In the genomic region with DNA sequence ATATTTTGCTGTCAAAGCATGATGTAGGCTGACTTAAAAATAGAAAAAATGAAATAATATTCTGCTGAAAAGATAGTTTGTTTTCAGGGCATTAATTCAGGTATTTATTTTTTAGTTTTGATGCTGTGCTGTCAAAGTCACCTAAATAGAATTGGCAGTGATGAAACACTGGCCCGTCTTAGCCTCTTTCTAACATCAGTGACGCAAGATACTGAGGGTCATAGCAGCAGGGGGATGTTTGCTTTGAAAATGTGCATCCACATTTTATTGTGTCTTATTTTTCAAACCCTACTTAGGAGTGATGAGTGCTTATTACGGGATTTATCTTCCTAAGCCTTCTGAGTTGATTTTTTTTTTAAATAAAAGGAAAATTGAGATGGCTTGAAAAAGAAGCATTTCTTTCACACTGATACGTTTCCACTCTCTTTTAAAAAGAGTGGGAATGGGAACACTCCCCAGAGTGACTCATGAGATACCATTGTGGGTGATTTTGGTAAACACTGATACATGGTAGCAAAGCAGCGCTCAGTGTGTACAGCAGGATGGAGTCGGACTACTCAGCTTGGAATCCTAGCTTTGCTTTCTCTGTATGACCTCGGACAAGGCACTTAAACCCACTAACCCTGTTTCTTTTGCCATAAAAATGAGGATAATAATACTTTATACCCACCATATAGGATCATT, we compare ENCODE assay signal across 14 cellular contexts.
DNase-seq lines count a peak whose midpoint lies in the region; ATAC-seq and TF ChIP-seq lines count a peak whose summit lies in the region.
"Had no signal": no experiment of that assay in that cellular context is flagged by ENCODE, and none has a peak within 500 bp of the region (broad histone marks: within the 10 kb centered on the region; RNA-seq: fewer than 3 reads in every experiment).

No MANE protein-coding gene starts in this region.

- peaks cover 5% of the 10 kb centered on the region for H3K36me3 Mint-ChIP-seq in activated CD4-positive, alpha-beta T cell treated with anti-CD3 and anti-CD28 coated beads, Interleukin-2, amount 10 ng/mL, durations not matched to agents 24 days and 14 days (ENCODE audit: low read depth)
- no peaks in the 10 kb centered on the region for H3K36me3 Mint-ChIP-seq in activated T-helper 1 cell treated with anti-CD3 and anti-CD28 coated beads, Interleukin-12 subunit alpha, Interleukin-12 subunit beta, Interleukin-2, Interleukin-4 antibody, amounts not matched to agents 30 ng/mL and 10 ng/mL and 1 ng/mL, durations not matched to agents 14 hours and 24 hours and 36 hours (ENCODE audit: low read depth)
- H3K36me3 Mint-ChIP-seq: natural killer cell had no signal

- H3K27me3 ChIP-seq in neuronal stem cell (ENCODE audit: control insufficient read depth in 3 of 3, insufficient read depth in 3 of 3, low read depth in 1 of 3, low read length in 3 of 3), result no peaks in the 10 kb centered on the region
- H3K27me3 ChIP-seq: ascending aorta had no signal

- no peak overlapping the region for H2AFZ ChIP-seq in neuronal stem cell (ENCODE audit: low read length)

- no peak overlapping the region for H3K27ac Mint-ChIP-seq in activated CD4-positive, alpha-beta T cell treated with anti-CD3 and anti-CD28 coated beads, Interleukin-2, amount 10 ng/mL, durations not matched to agents 24 days and 14 days
- no peak overlapping the region for H3K27ac Mint-ChIP-seq in activated T-helper 1 cell treated with anti-CD3 and anti-CD28 coated beads, Interleukin-12 subunit alpha, Interleukin-12 subunit beta, Interleukin-2, Interleukin-4 antibody, amounts not matched to agents 30 ng/mL and 10 ng/mL and 1 ng/mL, durations not matched to agents 14 hours and 24 hours and 36 hours
- H3K27ac Mint-ChIP-seq: natural killer cell had no signal

- no peak overlapping the region for H2BK15ac ChIP-seq in neuronal stem cell (ENCODE audit: low read length)

- H4K91ac ChIP-seq in neuronal stem cell (ENCODE audit: low read depth, low read length, poor library complexity), result no peak overlapping the region

- H2BK12ac ChIP-seq in neuronal stem cell (ENCODE audit: low read length), result no peak overlapping the region

- no peaks in the 10 kb centered on the region for H3K27me3 Mint-ChIP-seq in activated CD4-positive, alpha-beta T cell treated with anti-CD3 and anti-CD28 coated beads, Interleukin-2, amount 10 ng/mL, durations not matched to agents 24 days and 14 days
- H3K27me3 Mint-ChIP-seq in activated T-helper 1 cell treated with anti-CD3 and anti-CD28 coated beads, Interleukin-12 subunit alpha, Interleukin-12 subunit beta, Interleukin-2, Interleukin-4 antibody, amounts not matched to agents 30 ng/mL and 10 ng/mL and 1 ng/mL, durations not matched to agents 14 hours and 24 hours and 36 hours (ENCODE audit: insufficient read depth), result no peaks in the 10 kb centered on the region

- H2BK120ac ChIP-seq in neuronal stem cell (ENCODE audit: low read depth, low read length), result no peak overlapping the region

- H3K4me3 ChIP-seq in AG04449 (ENCODE audit: low read depth, low read length) (no peak overlapping the region), coronary artery (no peak overlapping the region), neuronal stem cell (ENCODE audit: low read length in 2 of 2) (no peak overlapping the region)
- H3K4me3 ChIP-seq: ascending aorta had no signal

- H3K4ac ChIP-seq in neuronal stem cell (ENCODE audit: low read length), result no peak overlapping the region

- no peak overlapping the region for H2BK5ac ChIP-seq in neuronal stem cell (ENCODE audit: low read length)

- H3K4me3 Mint-ChIP-seq in activated CD4-positive, alpha-beta T cell treated with anti-CD3 and anti-CD28 coated beads, Interleukin-2, amount 10 ng/mL, durations not matched to agents 24 days and 14 days, result no peak overlapping the region
- H3K4me3 Mint-ChIP-seq in activated T-helper 1 cell treated with anti-CD3 and anti-CD28 coated beads, Interleukin-12 subunit alpha, Interleukin-12 subunit beta, Interleukin-2, Interleukin-4 antibody, amounts not matched to agents 30 ng/mL and 10 ng/mL and 1 ng/mL, durations not matched to agents 14 hours and 24 hours and 36 hours, result no peak overlapping the region
- H3K4me3 Mint-ChIP-seq: natural killer cell had no signal

- DNase-seq in AG04449 (ENCODE audit: low read depth, low spot score), result peak; percentile 46
- DNase-seq in LHCN-M2 (ENCODE audit: low read depth), result peak; percentile 75
- DNase-seq in coronary artery (ENCODE audit: low spot score), result no peak
- DNase-seq in iris pigment epithelial cell (ENCODE audit: low read depth), result peak; percentile 89
- no peak for DNase-seq in activated CD4-positive, alpha-beta T cell treated with anti-CD3 and anti-CD28 coated beads, Interleukin-2, amount 10 ng/mL, durations not matched to agents 24 days and 14 days
- DNase-seq in activated T-helper 1 cell treated with anti-CD3 and anti-CD28 coated beads, Interleukin-12 subunit alpha, Interleukin-12 subunit beta, Interleukin-2, Interleukin-4 antibody, amounts not matched to agents 30 ng/mL and 10 ng/mL and 1 ng/mL, durations not matched to agents 14 hours and 24 hours and 36 hours (ENCODE audit: low spot score), result no peak
- no peak for DNase-seq in neuronal stem cell (ENCODE audit: low spot score)
- DNase-seq: activated CD8-positive, alpha-beta memory T cell treated with anti-CD3 and anti-CD28 coated beads, Interleukin-2, amount 50 U/mL, for 4 hours; MV-4-11; natural killer cell; NCI-H2227 treated with DMSO at 0.1 percent for 48 hours; stimulated activated CD4-positive, alpha-beta T cell treated with anti-CD3 and anti-CD28 coated beads, Interleukin-12 subunit alpha, Interleukin-12 subunit beta, amount 100 ng/mL, for 4 hours had no signal

- CTCF ChIA-PET in AG04449 (lab: Yijun Ruan, JAX), result interaction anchor here (0.7 to 1.7 kb wide), 3 partner anchors 163 to 232 kb away, joined by 3 to 10 read pairs (median 4); no protein-coding TSS in a partner anchor

- H3K9me3 ChIP-seq in neuronal stem cell (replicated peaks in 1 of 2; ENCODE audit: control insufficient read depth in 2 of 2, insufficient read depth in 1 of 2, low read depth in 1 of 2, low read length in 2 of 2), result no peaks in the 10 kb centered on the region
- H3K9me3 ChIP-seq: ascending aorta had no signal

- intact Hi-C loops in activated CD4-positive, alpha-beta T cell treated with anti-CD3 and anti-CD28 coated beads, Interleukin-2, amount 10 ng/mL, durations not matched to agents 24 days and 14 days (cut with micrococcal nuclease), result no loop called here
- intact Hi-C loops in activated T-helper 1 cell treated with anti-CD3 and anti-CD28 coated beads, Interleukin-12 subunit alpha, Interleukin-12 subunit beta, Interleukin-2, Interleukin-4 antibody, amounts not matched to agents 30 ng/mL and 10 ng/mL and 1 ng/mL, durations not matched to agents 14 hours and 24 hours and 36 hours (cut with micrococcal nuclease), result no loop called here

- no peaks in the 10 kb centered on the region for H3K36me3 ChIP-seq in neuronal stem cell (replicated peaks in 1 of 2; ENCODE audit: control insufficient read depth in 2 of 2, insufficient read depth in 2 of 2, low read length in 2 of 2)
- H3K36me3 ChIP-seq: ascending aorta had no signal

- H3K23ac ChIP-seq in neuronal stem cell (ENCODE audit: low read depth, low read length, poor library complexity), result no peak overlapping the region

- H3K4me2 ChIP-seq in neuronal stem cell (ENCODE audit: insufficient read depth, low read length, poor library complexity, severe bottlenecking), result no peak overlapping the region

- H4K8ac ChIP-seq in neuronal stem cell (ENCODE audit: low read depth, low read length), result no peak overlapping the region

- no peak for ATAC-seq in HG02970 (IDR thresholded peaks at IDR 0.05; ENCODE audit: low FRiP score, unreplicated experiment)
- ATAC-seq: natural killer cell had no signal

- H3K18ac ChIP-seq in neuronal stem cell (ENCODE audit: low read length), result no peak overlapping the region

- no peak overlapping the region for H2AK5ac ChIP-seq in neuronal stem cell (ENCODE audit: low read depth, low read length)

- H3K27ac ChIP-seq in coronary artery (peak overlapping the region; percentile 13 to 58), neuronal stem cell (replicated peaks; ENCODE audit: low read length) (no peak overlapping the region)
- H3K27ac ChIP-seq: ascending aorta had no signal

- H3K9ac ChIP-seq in neuronal stem cell (ENCODE audit: low read depth, low read length, poor library complexity), result no peak overlapping the region

- TF ChIP-seq CTCF in AG04449 (IDR thresholded peaks at IDR 0.05; ENCODE audit: insufficient read depth, low read length, missing control alignments) (no peak), coronary artery (IDR thresholded peaks at IDR 0.05) (no peak)

- WGBS in neuronal stem cell (ENCODE audit: extremely low coverage in 2 of 2, insufficient read length in 2 of 2, insufficient replicate concordance in 1 of 2), 2 donors, result no CpG with 5 or more reads among the region's 7 CpGs

- peaks cover 5% of the 10 kb centered on the region for H3K4me1 Mint-ChIP-seq in activated CD4-positive, alpha-beta T cell treated with anti-CD3 and anti-CD28 coated beads, Interleukin-2, amount 10 ng/mL, durations not matched to agents 24 days and 14 days
- H3K4me1 Mint-ChIP-seq in activated T-helper 1 cell treated with anti-CD3 and anti-CD28 coated beads, Interleukin-12 subunit alpha, Interleukin-12 subunit beta, Interleukin-2, Interleukin-4 antibody, amounts not matched to agents 30 ng/mL and 10 ng/mL and 1 ng/mL, durations not matched to agents 14 hours and 24 hours and 36 hours (ENCODE audit: low read depth), result no peaks in the 10 kb centered on the region
- H3K4me1 Mint-ChIP-seq: natural killer cell had no signal

- H3K79me1 ChIP-seq in neuronal stem cell (ENCODE audit: low read depth, low read length), result no peaks in the 10 kb centered on the region

- H3K4me1 ChIP-seq in neuronal stem cell (ENCODE audit: control insufficient read depth in 2 of 2, insufficient read depth in 1 of 2, low read depth in 1 of 2, low read length in 2 of 2), result peaks cover 3 to 6% of the 10 kb centered on the region in 2 donors
- H3K4me1 ChIP-seq: ascending aorta had no signal

- no peaks in the 10 kb centered on the region for H3K9me3 Mint-ChIP-seq in activated CD4-positive, alpha-beta T cell treated with anti-CD3 and anti-CD28 coated beads, Interleukin-2, amount 10 ng/mL, durations not matched to agents 24 days and 14 days
- no peaks in the 10 kb centered on the region for H3K9me3 Mint-ChIP-seq in activated T-helper 1 cell treated with anti-CD3 and anti-CD28 coated beads, Interleukin-12 subunit alpha, Interleukin-12 subunit beta, Interleukin-2, Interleukin-4 antibody, amounts not matched to agents 30 ng/mL and 10 ng/mL and 1 ng/mL, durations not matched to agents 14 hours and 24 hours and 36 hours
- H3K9me3 Mint-ChIP-seq: natural killer cell had no signal

- H3K14ac ChIP-seq in neuronal stem cell (ENCODE audit: low read length), result no peak overlapping the region

- POLR2A ChIA-PET in AG04449 (lab: Yijun Ruan, JAX), result no interaction called here

Comparison
In these comparisons a context has a peak if more than half of its experiments do, and no peak if none do; other contexts are left out.
1. DNase-seq: peak in AG04449 (single experiment), LHCN-M2 (single experiment) and iris pigment epithelial cell (single experiment); none in coronary artery (single experiment), activated CD4-positive, alpha-beta T cell treated with anti-CD3 and anti-CD28 coated beads, Interleukin-2, amount 10 ng/mL, durations not matched to agents 24 days and 14 days (single experiment), activated T-helper 1 cell treated with anti-CD3 and anti-CD28 coated beads, Interleukin-12 subunit alpha, Interleukin-12 subunit beta, Interleukin-2, Interleukin-4 antibody, amounts not matched to agents 30 ng/mL and 10 ng/mL and 1 ng/mL, durations not matched to agents 14 hours and 24 hours and 36 hours (single experiment) and neuronal stem cell (single experiment).